1 cellular context compared by ENCODE assay signal in the genomic region with DNA sequence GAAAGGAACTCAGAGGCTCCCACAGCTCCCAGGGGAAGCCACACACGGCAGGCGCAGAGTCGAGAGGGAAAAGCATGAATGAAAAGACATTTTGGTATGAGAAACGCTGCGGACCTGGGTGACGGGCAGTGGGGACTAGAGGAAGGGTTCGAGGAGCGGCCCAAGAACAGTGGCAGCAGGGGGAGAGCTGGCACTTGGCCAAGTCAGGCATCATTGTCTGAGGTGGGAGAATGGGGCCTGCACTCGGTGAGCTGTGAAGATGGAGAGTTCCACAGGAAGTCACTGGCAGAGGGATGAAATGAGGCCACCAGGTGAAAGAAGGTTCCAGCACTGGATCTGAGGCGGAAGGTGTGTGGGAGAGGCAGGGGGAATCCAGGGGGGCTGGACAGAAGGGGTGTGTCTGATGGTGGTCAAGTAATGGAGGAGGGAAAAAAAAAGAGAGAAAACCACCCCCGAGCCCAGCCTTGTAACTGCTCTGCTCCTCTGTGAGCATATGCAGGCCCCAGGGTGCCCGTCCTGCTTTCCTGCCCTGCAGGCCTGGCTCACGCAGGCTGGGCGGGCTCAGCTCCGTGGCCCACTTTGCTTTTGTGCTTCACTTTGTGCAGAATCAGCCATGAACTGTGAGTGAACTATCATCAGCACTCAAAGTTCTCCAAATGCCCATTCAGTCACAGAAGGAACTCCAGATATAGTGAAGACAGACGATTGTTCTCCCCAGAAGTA.
TF ChIP-seq lines count a peak whose summit lies in the region.

No MANE protein-coding gene starts in this region.

TF ChIP-seq in H1, 55 proteins besides CTCF, POLR2A, EP300 and RAD21:
- TF ChIP-seq SAP30 (IDR thresholded peaks at IDR 0.05; ENCODE audit: insufficient read depth, insufficient replicate concordance, low read length) (no peak), SIN3A (conservative IDR thresholded peaks at IDR 0.05 in 1 of 2, IDR thresholded peaks at IDR 0.05 in 1 of 2; ENCODE audit: low read depth in 1 of 2, low read length in 2 of 2) (no peak), SIRT6 (IDR thresholded peaks at IDR 0.05; ENCODE audit: low read length) (no peak), TAF7 (optimal IDR thresholded peaks at IDR 0.05; ENCODE audit: borderline replicate concordance, low read depth, low read length) (no peak), TCF12 (IDR thresholded peaks at IDR 0.05; ENCODE audit: low read depth, low read length) (no peak)
